ENCODE assay signal across 1 cellular context in the genomic region with DNA sequence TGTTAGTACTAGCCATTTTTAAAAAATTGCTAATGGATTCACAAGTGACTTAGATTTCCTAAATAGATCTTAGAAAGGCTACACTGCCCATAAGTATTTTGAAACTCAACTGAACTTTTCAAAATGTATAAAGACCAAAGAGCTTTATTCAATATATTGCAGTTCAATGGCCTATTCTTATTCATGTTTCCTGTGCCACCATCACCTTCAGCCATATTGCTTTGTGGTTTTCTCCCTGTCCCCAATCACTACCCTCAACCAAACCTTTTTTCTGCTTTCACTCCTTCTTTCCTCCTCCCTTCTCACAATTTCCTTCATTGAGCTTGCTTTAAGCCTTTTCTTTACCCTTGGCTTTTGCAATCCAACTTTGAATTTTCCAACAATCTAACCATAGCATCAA.
TF ChIP-seq lines count a peak whose summit lies in the region.

No MANE protein-coding gene starts in this region.

TF ChIP-seq in GM23338, 12 proteins besides CTCF, POLR2A, EP300 and RAD21:
- TF ChIP-seq, protein P1, sequence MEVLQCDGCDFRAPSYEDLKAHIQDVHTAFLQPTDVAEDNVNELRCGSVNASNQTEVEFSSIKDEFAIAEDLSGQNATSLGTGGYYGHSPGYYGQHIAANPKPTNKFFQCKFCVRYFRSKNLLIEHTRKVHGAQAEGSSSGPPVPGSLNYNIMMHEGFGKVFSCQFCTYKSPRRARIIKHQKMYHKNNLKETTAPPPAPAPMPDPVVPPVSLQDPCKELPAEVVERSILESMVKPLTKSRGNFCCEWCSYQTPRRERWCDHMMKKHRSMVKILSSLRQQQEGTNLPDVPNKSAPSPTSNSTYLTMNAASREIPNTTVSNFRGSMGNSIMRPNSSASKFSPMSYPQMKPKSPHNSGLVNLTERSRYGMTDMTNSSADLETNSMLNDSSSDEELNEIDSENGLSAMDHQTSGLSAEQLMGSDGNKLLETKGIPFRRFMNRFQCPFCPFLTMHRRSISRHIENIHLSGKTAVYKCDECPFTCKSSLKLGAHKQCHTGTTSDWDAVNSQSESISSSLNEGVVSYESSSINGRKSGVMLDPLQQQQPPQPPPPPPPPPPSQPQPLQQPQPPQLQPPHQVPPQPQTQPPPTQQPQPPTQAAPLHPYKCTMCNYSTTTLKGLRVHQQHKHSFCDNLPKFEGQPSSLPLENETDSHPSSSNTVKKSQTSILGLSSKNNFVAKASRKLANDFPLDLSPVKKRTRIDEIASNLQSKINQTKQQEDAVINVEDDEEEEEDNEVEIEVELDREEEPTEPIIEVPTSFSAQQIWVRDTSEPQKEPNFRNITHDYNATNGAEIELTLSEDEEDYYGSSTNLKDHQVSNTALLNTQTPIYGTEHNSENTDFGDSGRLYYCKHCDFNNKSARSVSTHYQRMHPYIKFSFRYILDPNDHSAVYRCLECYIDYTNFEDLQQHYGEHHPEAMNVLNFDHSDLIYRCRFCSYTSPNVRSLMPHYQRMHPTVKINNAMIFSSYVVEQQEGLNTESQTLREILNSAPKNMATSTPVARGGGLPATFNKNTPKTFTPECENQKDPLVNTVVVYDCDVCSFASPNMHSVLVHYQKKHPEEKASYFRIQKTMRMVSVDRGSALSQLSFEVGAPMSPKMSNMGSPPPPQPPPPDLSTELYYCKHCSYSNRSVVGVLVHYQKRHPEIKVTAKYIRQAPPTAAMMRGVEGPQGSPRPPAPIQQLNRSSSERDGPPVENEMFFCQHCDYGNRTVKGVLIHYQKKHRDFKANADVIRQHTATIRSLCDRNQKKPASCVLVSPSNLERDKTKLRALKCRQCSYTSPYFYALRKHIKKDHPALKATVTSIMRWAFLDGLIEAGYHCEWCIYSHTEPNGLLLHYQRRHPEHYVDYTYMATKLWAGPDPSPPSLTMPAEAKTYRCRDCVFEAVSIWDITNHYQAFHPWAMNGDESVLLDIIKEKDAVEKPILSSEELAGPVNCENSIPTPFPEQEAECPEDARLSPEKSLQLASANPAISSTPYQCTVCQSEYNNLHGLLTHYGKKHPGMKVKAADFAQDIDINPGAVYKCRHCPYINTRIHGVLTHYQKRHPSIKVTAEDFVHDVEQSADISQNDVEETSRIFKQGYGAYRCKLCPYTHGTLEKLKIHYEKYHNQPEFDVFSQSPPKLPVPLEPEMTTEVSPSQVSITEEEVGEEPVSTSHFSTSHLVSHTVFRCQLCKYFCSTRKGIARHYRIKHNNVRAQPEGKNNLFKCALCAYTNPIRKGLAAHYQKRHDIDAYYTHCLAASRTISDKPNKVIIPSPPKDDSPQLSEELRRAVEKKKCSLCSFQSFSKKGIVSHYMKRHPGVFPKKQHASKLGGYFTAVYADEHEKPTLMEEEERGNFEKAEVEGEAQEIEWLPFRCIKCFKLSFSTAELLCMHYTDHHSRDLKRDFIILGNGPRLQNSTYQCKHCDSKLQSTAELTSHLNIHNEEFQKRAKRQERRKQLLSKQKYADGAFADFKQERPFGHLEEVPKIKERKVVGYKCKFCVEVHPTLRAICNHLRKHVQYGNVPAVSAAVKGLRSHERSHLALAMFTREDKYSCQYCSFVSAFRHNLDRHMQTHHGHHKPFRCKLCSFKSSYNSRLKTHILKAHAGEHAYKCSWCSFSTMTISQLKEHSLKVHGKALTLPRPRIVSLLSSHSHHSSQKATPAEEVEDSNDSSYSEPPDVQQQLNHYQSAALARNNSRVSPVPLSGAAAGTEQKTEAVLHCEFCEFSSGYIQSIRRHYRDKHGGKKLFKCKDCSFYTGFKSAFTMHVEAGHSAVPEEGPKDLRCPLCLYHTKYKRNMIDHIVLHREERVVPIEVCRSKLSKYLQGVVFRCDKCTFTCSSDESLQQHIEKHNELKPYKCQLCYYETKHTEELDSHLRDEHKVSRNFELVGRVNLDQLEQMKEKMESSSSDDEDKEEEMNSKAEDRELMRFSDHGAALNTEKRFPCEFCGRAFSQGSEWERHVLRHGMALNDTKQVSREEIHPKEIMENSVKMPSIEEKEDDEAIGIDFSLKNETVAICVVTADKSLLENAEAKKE (CRISPR knock-in tag; IDR thresholded peaks at IDR 0.05) = no peak
- TF ChIP-seq EZH2 (IDR thresholded peaks at IDR 0.05; ENCODE audit: low read depth, unreplicated experiment) (no peak), JUNB (IDR thresholded peaks at IDR 0.05; ENCODE audit: unreplicated experiment) (no peak), NANOG (IDR thresholded peaks at IDR 0.05; ENCODE audit: borderline replicate concordance) (no peak), EZH2phosphoT487 (IDR thresholded peaks at IDR 0.05; ENCODE audit: unreplicated experiment) (no peak), CREB1 (CRISPR knock-in tag; IDR thresholded peaks at IDR 0.05; ENCODE audit: low read depth) (no peak), POLR2AphosphoS5 (IDR thresholded peaks at IDR 0.05; ENCODE audit: low read depth) (no peak), ZNF331 (CRISPR knock-in tag; IDR thresholded peaks at IDR 0.05; ENCODE audit: low read depth) (no peak), STAT1 (IDR thresholded peaks at IDR 0.05; ENCODE audit: unreplicated experiment) (no peak), ZNF114 (CRISPR knock-in tag; IDR thresholded peaks at IDR 0.05) (no peak)
- TF ChIP-seq, protein P2, sequence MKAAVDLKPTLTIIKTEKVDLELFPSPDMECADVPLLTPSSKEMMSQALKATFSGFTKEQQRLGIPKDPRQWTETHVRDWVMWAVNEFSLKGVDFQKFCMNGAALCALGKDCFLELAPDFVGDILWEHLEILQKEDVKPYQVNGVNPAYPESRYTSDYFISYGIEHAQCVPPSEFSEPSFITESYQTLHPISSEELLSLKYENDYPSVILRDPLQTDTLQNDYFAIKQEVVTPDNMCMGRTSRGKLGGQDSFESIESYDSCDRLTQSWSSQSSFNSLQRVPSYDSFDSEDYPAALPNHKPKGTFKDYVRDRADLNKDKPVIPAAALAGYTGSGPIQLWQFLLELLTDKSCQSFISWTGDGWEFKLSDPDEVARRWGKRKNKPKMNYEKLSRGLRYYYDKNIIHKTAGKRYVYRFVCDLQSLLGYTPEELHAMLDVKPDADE (IDR thresholded peaks at IDR 0.05) = no peak
- TF ChIP-seq, protein P3, sequence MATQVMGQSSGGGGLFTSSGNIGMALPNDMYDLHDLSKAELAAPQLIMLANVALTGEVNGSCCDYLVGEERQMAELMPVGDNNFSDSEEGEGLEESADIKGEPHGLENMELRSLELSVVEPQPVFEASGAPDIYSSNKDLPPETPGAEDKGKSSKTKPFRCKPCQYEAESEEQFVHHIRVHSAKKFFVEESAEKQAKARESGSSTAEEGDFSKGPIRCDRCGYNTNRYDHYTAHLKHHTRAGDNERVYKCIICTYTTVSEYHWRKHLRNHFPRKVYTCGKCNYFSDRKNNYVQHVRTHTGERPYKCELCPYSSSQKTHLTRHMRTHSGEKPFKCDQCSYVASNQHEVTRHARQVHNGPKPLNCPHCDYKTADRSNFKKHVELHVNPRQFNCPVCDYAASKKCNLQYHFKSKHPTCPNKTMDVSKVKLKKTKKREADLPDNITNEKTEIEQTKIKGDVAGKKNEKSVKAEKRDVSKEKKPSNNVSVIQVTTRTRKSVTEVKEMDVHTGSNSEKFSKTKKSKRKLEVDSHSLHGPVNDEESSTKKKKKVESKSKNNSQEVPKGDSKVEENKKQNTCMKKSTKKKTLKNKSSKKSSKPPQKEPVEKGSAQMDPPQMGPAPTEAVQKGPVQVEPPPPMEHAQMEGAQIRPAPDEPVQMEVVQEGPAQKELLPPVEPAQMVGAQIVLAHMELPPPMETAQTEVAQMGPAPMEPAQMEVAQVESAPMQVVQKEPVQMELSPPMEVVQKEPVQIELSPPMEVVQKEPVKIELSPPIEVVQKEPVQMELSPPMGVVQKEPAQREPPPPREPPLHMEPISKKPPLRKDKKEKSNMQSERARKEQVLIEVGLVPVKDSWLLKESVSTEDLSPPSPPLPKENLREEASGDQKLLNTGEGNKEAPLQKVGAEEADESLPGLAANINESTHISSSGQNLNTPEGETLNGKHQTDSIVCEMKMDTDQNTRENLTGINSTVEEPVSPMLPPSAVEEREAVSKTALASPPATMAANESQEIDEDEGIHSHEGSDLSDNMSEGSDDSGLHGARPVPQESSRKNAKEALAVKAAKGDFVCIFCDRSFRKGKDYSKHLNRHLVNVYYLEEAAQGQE (IDR thresholded peaks at IDR 0.05; ENCODE audit: unreplicated experiment) = no peak
